ENCODE assay signal across 8 cellular contexts in genomic region chr12:50101663-50102062, GRCh38. TPM values are rescaled to one million over a fixed set of nuclear protein-coding genes. Genes with fewer than 3 reads are reported as not detected.
DNase-seq lines count a peak whose midpoint lies in the region; ATAC-seq, FAIRE-seq and TF ChIP-seq lines count a peak whose summit lies in the region.

No MANE protein-coding gene starts in this region.

- H3K56ac ChIP-seq in mesendoderm (ENCODE audit: low read length) = no peak overlapping the region

- intact Hi-C loops in natural killer cell (cut with micrococcal nuclease) = no loop called here

- no peaks in the 10 kb centered on the region for H3K79me1 ChIP-seq in mesendoderm (ENCODE audit: low read length)

- FAIRE-seq in D721Med (lab: Jason Lieb, UNC) = no peak
- FAIRE-seq in bronchial epithelial cell (lab: Jason Lieb, UNC) = no peak

- peaks cover 13% of the 10 kb centered on the region for H3K36me3 ChIP-seq in bronchial epithelial cell (ENCODE audit: control insufficient read depth, insufficient read depth, low read length)
- peaks cover 23% of the 10 kb centered on the region for H3K36me3 ChIP-seq in mesendoderm (ENCODE audit: control insufficient read depth, insufficient read depth, low read length)

- H3K27me3 ChIP-seq in bronchial epithelial cell (ENCODE audit: control insufficient read depth, insufficient read depth, low read length) (no peaks in the 10 kb centered on the region), mesendoderm (ENCODE audit: insufficient read depth, low read length, poor library complexity) (no peaks in the 10 kb centered on the region)

- no peak overlapping the region for H2BK120ac ChIP-seq in mesendoderm (ENCODE audit: low read depth, low read length)

- H3K18ac ChIP-seq in mesendoderm (ENCODE audit: low read length) = no peak overlapping the region

- H3K4ac ChIP-seq in mesendoderm (ENCODE audit: low read depth, low read length) = no peak overlapping the region

- TF ChIP-seq CTCF in D721Med (IDR thresholded peaks at IDR 0.05; ENCODE audit: insufficient read depth, missing control alignments) = peak; percentile 38
- peak; percentile 42 for TF ChIP-seq CTCF in LNCaP clone FGC (IDR thresholded peaks at IDR 0.05; ENCODE audit: control insufficient read depth, extremely low read depth, insufficient read depth)
- TF ChIP-seq CTCF in bronchial epithelial cell (IDR thresholded peaks at IDR 0.05; ENCODE audit: insufficient read depth, low read length, severe bottlenecking) = peak; percentile 46
- no peak for TF ChIP-seq CTCF in natural killer cell (IDR thresholded peaks at IDR 0.05)

- peak overlapping the region in 1 of 2 donors; percentile 16 for H3K27ac Mint-ChIP-seq in natural killer cell

- peaks cover 0 to 3% of the 10 kb centered on the region in 2 donors for H3K27me3 Mint-ChIP-seq in natural killer cell (ENCODE audit: low read depth in 2 of 2)

- no peak overlapping the region for H3K23ac ChIP-seq in mesendoderm (ENCODE audit: low read length)

- H4K5ac ChIP-seq in mesendoderm (ENCODE audit: low read length) = no peak overlapping the region

- no peaks in the 10 kb centered on the region for H3K79me2 ChIP-seq in mesendoderm (ENCODE audit: control insufficient read depth, insufficient read depth, low read length)

- H3K27ac ChIP-seq in mesendoderm (ENCODE audit: low read depth, low read length) = no peak overlapping the region

- no peaks in the 10 kb centered on the region for H3K4me1 Mint-ChIP-seq in natural killer cell

- no peak overlapping the region for H3K4me2 ChIP-seq in mesendoderm (ENCODE audit: low read length)

- H3K9ac ChIP-seq in mesendoderm (ENCODE audit: low read length) = no peak overlapping the region

- no peak for DNase-seq in D721Med (ENCODE audit: insufficient read length, low spot score)
- DNase-seq in LNCaP clone FGC (ENCODE audit: low read depth) = no peak
- peak; percentile 34 for DNase-seq in bronchial epithelial cell (ENCODE audit: low read depth)
- DNase-seq in mesendoderm = peak; percentile 93
- DNase-seq in natural killer cell = no peak
- DNase-seq in stimulated activated CD4-positive, alpha-beta T cell treated with anti-CD3 and anti-CD28 coated beads, Interleukin-4, amount 100 ng/mL, for 24 hours = no peak

- H2AK5ac ChIP-seq in mesendoderm (ENCODE audit: low read length) = no peak overlapping the region

- no peak overlapping the region for H3K4me3 ChIP-seq in LNCaP clone FGC (ENCODE audit: low read depth, low read length)
- H3K4me3 ChIP-seq in bronchial epithelial cell (ENCODE audit: low read depth, low read length) = no peak overlapping the region
- H3K4me3 ChIP-seq in mesendoderm (ENCODE audit: low read length) = no peak overlapping the region

- H3K9me3 Mint-ChIP-seq in natural killer cell = no peaks in the 10 kb centered on the region

- WGBS in mesendoderm (ENCODE audit: extremely low coverage, insufficient coverage, low lambda C conversion rate) = no CpG with 5 or more reads among the region's 3 CpGs

- no peak overlapping the region for H2BK15ac ChIP-seq in mesendoderm (replicated peaks; ENCODE audit: low read depth)

- no peaks in the 10 kb centered on the region for H3K4me1 ChIP-seq in mesendoderm (ENCODE audit: control insufficient read depth, low read depth, low read length)

- no peak overlapping the region for H2BK5ac ChIP-seq in mesendoderm (ENCODE audit: low read length)

- ATAC-seq in HG03378 (IDR thresholded peaks at IDR 0.05; ENCODE audit: unreplicated experiment) (no peak), natural killer cell (no peak), GM19455 (IDR thresholded peaks at IDR 0.05; ENCODE audit: unreplicated experiment) (no peak)

- no peak overlapping the region for H3K4me3 Mint-ChIP-seq in natural killer cell

- H3K36me3 Mint-ChIP-seq in natural killer cell = peaks cover 18% of the 10 kb centered on the region

- no peak overlapping the region for H4K8ac ChIP-seq in mesendoderm (ENCODE audit: low read depth, low read length)

RNA-seq across cellular contexts. Expression of gene GPD1, which starts 2.1 kb away (rescaled TPM):
- total RNA-seq in bronchial epithelial cell (0.26 and 0.53 TPM in 2 replicates), natural killer cell (under 1 TPM in 1 of 3 donors, not detected in 2; 0.65 TPM)
- polyA plus RNA-seq in mesendoderm (2013, experiment 1 of 2) = 0.27 TPM
- 0.24 TPM for polyA plus RNA-seq in mesendoderm (2013, experiment 2 of 2)

RNA-seq across cellular contexts. Expression of gene COX14, which starts 10.4 kb away (rescaled TPM):
- total RNA-seq in bronchial epithelial cell (47.9 and 52.1 TPM in 2 replicates), natural killer cell (10 to 100 TPM; 32.8 to 42.6 (median 36.7) TPM)
- 64.1 TPM for polyA plus RNA-seq in mesendoderm (2013, experiment 1 of 2)
- 58.6 TPM for polyA plus RNA-seq in mesendoderm (2013, experiment 2 of 2)

RNA-seq across cellular contexts. Expression of gene SMARCD1, which starts 16.5 kb away (rescaled TPM):
- total RNA-seq in bronchial epithelial cell (24.2 and 27.9 TPM in 2 replicates), natural killer cell (10 to 100 TPM; 81.3 to 97.0 (median 88.6) TPM)
- 94.9 TPM for polyA plus RNA-seq in mesendoderm (2013, experiment 1 of 2)
- 97.5 TPM for polyA plus RNA-seq in mesendoderm (2013, experiment 2 of 2)

RNA-seq across cellular contexts. Expression of gene ASIC1, which starts 44.3 kb away (rescaled TPM):
- total RNA-seq in bronchial epithelial cell (1.3 and 1.4 TPM in 2 replicates), natural killer cell (under 1 TPM in 1 of 3 donors, not detected in 2; 0.21 TPM)
- polyA plus RNA-seq in mesendoderm (2013, experiment 1 of 2) = 0.59 TPM
- 0.73 TPM for polyA plus RNA-seq in mesendoderm (2013, experiment 2 of 2)

Comparison
In these comparisons a context has a peak if more than half of its experiments do, and no peak if none do; other contexts are left out.
1. DNase-seq: peak in bronchial epithelial cell (single experiment) and mesendoderm (single experiment); none in D721Med (single experiment), LNCaP clone FGC (single experiment), natural killer cell (single experiment) and stimulated activated CD4-positive, alpha-beta T cell treated with anti-CD3 and anti-CD28 coated beads, Interleukin-4, amount 100 ng/mL, for 24 hours (single experiment).